Comparison of ENCODE assay signal across 23 cellular contexts in genomic region chr17:65434878-65435277, GRCh38.
"Had no signal": no experiment of that assay in that cellular context is flagged by ENCODE, and none has a peak within 500 bp of the region (broad histone marks: within the 10 kb centered on the region; RNA-seq: fewer than 3 reads in every experiment).

No MANE protein-coding gene starts in this region.

- DNase-seq: activated CD4-positive, alpha-beta T cell treated with anti-CD3 and anti-CD28 coated beads, Interleukin-2, amount 10 ng/mL, durations not matched to agents 24 days and 14 days; activated CD8-positive, alpha-beta memory T cell treated with anti-CD3 and anti-CD28 coated beads, Interleukin-2, amount 10 ng/mL, durations not matched to agents 7 days and 5 days; activated CD8-positive, alpha-beta T cell treated with anti-CD3 and anti-CD28 coated beads for 36 hours; activated gamma-delta T cell; activated naive CD4-positive, alpha-beta T cell treated with anti-CD3 and anti-CD28 coated beads, Interleukin-2, amount 50 U/mL, for 16 hours; activated naive CD8-positive, alpha-beta T cell treated with anti-CD3 and anti-CD28 coated beads, Interleukin-2, amount 50 U/mL, for 24 hours; activated T-cell treated with anti-CD3 and anti-CD28 coated beads for 4 hours; aorta; caudate nucleus; dermis blood vessel endothelial cell; effector memory CD4-positive, alpha-beta T cell; kidney; lower lobe of right lung; mesendoderm; occipital lobe; sigmoid colon; stimulated activated CD4-positive, alpha-beta T cell treated with anti-CD3 and anti-CD28 coated beads, Interleukin-2, amount 100 ng/mL, for 48 hours; stimulated activated naive CD4-positive, alpha-beta T cell treated with Interleukin-2 at 50 U/mL for 16 hours had no signal

- FAIRE-seq: kidney had no signal

- H3K36me3 Mint-ChIP-seq: activated CD8-positive, alpha-beta memory T cell treated with anti-CD3 and anti-CD28 coated beads, Interleukin-2, amount 10 ng/mL, durations not matched to agents 7 days and 5 days; brain; type B pancreatic cell had no signal

- H3K27ac Mint-ChIP-seq: activated CD4-positive, alpha-beta T cell treated with anti-CD3 and anti-CD28 coated beads, Interleukin-2, amount 10 ng/mL, durations not matched to agents 24 days and 14 days; activated CD8-positive, alpha-beta memory T cell treated with anti-CD3 and anti-CD28 coated beads, Interleukin-2, amount 10 ng/mL, durations not matched to agents 7 days and 5 days; activated CD8-positive, alpha-beta T cell treated with anti-CD3 and anti-CD28 coated beads for 36 hours; T-helper 2 cell treated with Interferon-gamma antibody and Interleukin-4, amounts not matched to agents 5 μg/mL and 100 μg/mL, for 36 hours; type B pancreatic cell had no signal

- H3K4me3 Mint-ChIP-seq: activated CD4-positive, alpha-beta T cell treated with anti-CD3 and anti-CD28 coated beads, Interleukin-2, amount 10 ng/mL, durations not matched to agents 24 days and 14 days; activated CD8-positive, alpha-beta memory T cell treated with anti-CD3 and anti-CD28 coated beads, Interleukin-2, amount 10 ng/mL, durations not matched to agents 7 days and 5 days; activated CD8-positive, alpha-beta T cell treated with anti-CD3 and anti-CD28 coated beads for 36 hours; activated naive CD8-positive, alpha-beta T cell treated with anti-CD3 and anti-CD28 coated beads, Interleukin-2, amount 50 U/mL, for 24 hours; brain; neural crest cell; T-helper 2 cell treated with Interferon-gamma antibody and Interleukin-4, amounts not matched to agents 5 μg/mL and 100 μg/mL, for 36 hours; type B pancreatic cell had no signal

- H3K4me3 ChIP-seq: lower lobe of right lung, sigmoid colon, thoracic aorta had no signal

- H3K27me3 Mint-ChIP-seq: type B pancreatic cell had no signal

- H3K4me1 Mint-ChIP-seq: activated CD8-positive, alpha-beta memory T cell treated with anti-CD3 and anti-CD28 coated beads, Interleukin-2, amount 10 ng/mL, durations not matched to agents 7 days and 5 days had no signal
